In the genomic region with DNA sequence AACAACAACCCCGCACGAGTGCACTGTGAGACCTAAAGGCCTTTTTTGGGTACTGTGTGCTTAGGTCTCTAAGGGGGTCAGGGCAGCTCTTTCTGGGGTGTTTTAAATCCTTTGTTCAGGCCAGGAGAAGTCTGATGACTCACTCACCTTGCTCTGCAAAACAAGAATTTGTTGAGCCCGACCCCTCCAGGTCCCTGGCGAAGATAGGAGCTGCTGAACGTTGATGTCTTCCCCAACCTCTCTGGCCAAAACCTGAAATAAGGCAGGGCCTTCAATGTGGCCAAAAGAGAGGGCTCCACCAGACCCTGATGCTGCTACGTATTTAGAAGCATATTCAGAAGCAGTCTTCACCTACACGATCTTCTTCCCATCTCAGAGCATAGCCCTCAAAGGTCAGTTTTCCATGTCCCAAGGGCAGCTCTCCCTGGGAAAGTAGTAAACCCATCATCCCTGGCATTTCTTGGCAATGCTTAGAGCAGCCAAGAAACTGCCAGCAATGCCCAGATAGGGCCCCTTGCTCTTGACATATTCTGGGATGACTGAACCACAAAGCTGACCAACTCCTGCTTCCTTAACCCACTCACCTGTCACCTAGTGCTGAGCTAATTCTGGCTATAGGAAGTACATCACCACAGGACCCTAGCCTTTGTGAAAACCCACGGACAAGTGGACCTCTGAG, we compare ENCODE assay signal across 17 cellular contexts. TPM values are rescaled to one million over a fixed set of nuclear protein-coding genes. Genes with fewer than 3 reads are reported as not detected.
DNase-seq lines count a peak whose midpoint lies in the region; ATAC-seq and TF ChIP-seq lines count a peak whose summit lies in the region.
"Had no signal": no experiment of that assay in that cellular context is flagged by ENCODE, and none has a peak within 500 bp of the region (broad histone marks: within the 10 kb centered on the region; RNA-seq: fewer than 3 reads in every experiment).

No MANE protein-coding gene starts in this region.

- H3K4me1 Mint-ChIP-seq in activated CD4-positive, alpha-beta T cell treated with anti-CD3 and anti-CD28 coated beads, Interleukin-2, amount 10 ng/mL, durations not matched to agents 7 days and 5 days, result peaks cover 55% of the 10 kb centered on the region

- TF ChIP-seq POLR2A in upper lobe of left lung (IDR thresholded peaks at IDR 0.05), result no peak

- peak overlapping the region; percentile 31 for H3K27ac Mint-ChIP-seq in activated CD4-positive, alpha-beta T cell treated with anti-CD3 and anti-CD28 coated beads, Interleukin-2, amount 10 ng/mL, durations not matched to agents 7 days and 5 days
- H3K27ac Mint-ChIP-seq: activated CD8-positive, alpha-beta T cell treated with anti-CD3 and anti-CD28 coated beads, Interleukin-2, amount 10 ng/mL, durations not matched to agents 7 days and 5 days; T-helper 17 cell had no signal

- H3K27ac ChIP-seq in muscle layer of colon (ENCODE audit: low read depth, low read length) (peak overlapping the region; percentile 94), upper lobe of left lung (peak overlapping the region in 3 of 4 donors; percentile 2 to 72 (median 37)), WERI-Rb-1 (no peak overlapping the region)
- H3K27ac ChIP-seq: A549, GM23248, testis had no signal

- H3K9me3 Mint-ChIP-seq in activated CD4-positive, alpha-beta T cell treated with anti-CD3 and anti-CD28 coated beads, Interleukin-2, amount 10 ng/mL, durations not matched to agents 7 days and 5 days, result no peaks in the 10 kb centered on the region
- H3K9me3 Mint-ChIP-seq: activated naive CD4-positive, alpha-beta T cell treated with anti-CD3 and anti-CD28 coated beads, Interleukin-2, amount 50 U/mL, for 72 hours had no signal

- no peak for DNase-seq in activated CD4-positive, alpha-beta T cell treated with anti-CD3 and anti-CD28 coated beads, Interleukin-2, amount 10 ng/mL, durations not matched to agents 7 days and 5 days
- no peak for DNase-seq in activated CD4-positive, alpha-beta T cell treated with anti-CD3 and anti-CD28 coated beads, Interleukin-2, amount 50 U/mL, for 48 hours
- DNase-seq in fibroblast of peridontal ligament (ENCODE audit: extremely low read depth) (peak; percentile 12), upper lobe of left lung (no peak), GM13976 (ENCODE audit: low spot score) (no peak), NCI-H2107 treated with DMSO at 0.1 percent for 48 hours (lab: John Stamatoyannopoulos, UW; ENCODE audit: unreplicated experiment) (no peak), WERI-Rb-1 (no peak)
- DNase-seq: activated CD8-positive, alpha-beta T cell treated with anti-CD3 and anti-CD28 coated beads, Interleukin-2, amount 10 ng/mL, durations not matched to agents 7 days and 5 days; GM23248; MV-4-11; NCI-H345; T-helper 17 cell; testis had no signal

- H3K27me3 ChIP-seq in muscle layer of colon (ENCODE audit: control insufficient read depth in 1 of 2, insufficient read depth in 2 of 2, low read length in 2 of 2), result no peaks in the 10 kb centered on the region
- no peaks in the 10 kb centered on the region for H3K27me3 ChIP-seq in upper lobe of left lung
- H3K27me3 ChIP-seq in WERI-Rb-1 (ENCODE audit: insufficient read depth, low read depth, severe bottlenecking), result no peaks in the 10 kb centered on the region
- H3K27me3 ChIP-seq: testis had no signal

- no peaks in the 10 kb centered on the region for H3K27me3 Mint-ChIP-seq in activated CD4-positive, alpha-beta T cell treated with anti-CD3 and anti-CD28 coated beads, Interleukin-2, amount 10 ng/mL, durations not matched to agents 7 days and 5 days
- H3K27me3 Mint-ChIP-seq: T-helper 17 cell had no signal

- H3K4me1 ChIP-seq in muscle layer of colon (ENCODE audit: insufficient read depth, low read length) (peaks cover 65% of the 10 kb centered on the region), upper lobe of left lung (peaks cover 15 to 29% (median 17%) of the 10 kb centered on the region in 4 donors)
- H3K4me1 ChIP-seq: A549 had no signal

- peaks cover 2% of the 10 kb centered on the region for H3K36me3 Mint-ChIP-seq in activated CD4-positive, alpha-beta T cell treated with anti-CD3 and anti-CD28 coated beads, Interleukin-2, amount 10 ng/mL, durations not matched to agents 7 days and 5 days (ENCODE audit: low read depth)
- H3K36me3 Mint-ChIP-seq: activated naive CD4-positive, alpha-beta T cell treated with anti-CD3 and anti-CD28 coated beads, Interleukin-2, amount 50 U/mL, for 72 hours had no signal

- WGBS in upper lobe of left lung, 2 donors, result 79 to 80% methylated on average over 8 of the region's 8 CpGs

- no peak for ATAC-seq in upper lobe of left lung (ENCODE audit: low FRiP score in 2 of 2)
- ATAC-seq: A549; activated CD8-positive, alpha-beta T cell treated with anti-CD3 and anti-CD28 coated beads, Interleukin-2, amount 10 ng/mL, durations not matched to agents 7 days and 5 days; activated naive CD4-positive, alpha-beta T cell treated with anti-CD3 and anti-CD28 coated beads, Interleukin-2, amount 50 U/mL, for 72 hours; T-helper 17 cell had no signal

- H3K4me3 Mint-ChIP-seq in activated CD4-positive, alpha-beta T cell treated with anti-CD3 and anti-CD28 coated beads, Interleukin-2, amount 10 ng/mL, durations not matched to agents 7 days and 5 days, result no peak overlapping the region
- H3K4me3 Mint-ChIP-seq: activated CD8-positive, alpha-beta T cell treated with anti-CD3 and anti-CD28 coated beads, Interleukin-2, amount 10 ng/mL, durations not matched to agents 7 days and 5 days; T-helper 17 cell had no signal

- CTCF ChIA-PET in activated CD4-positive, alpha-beta T cell treated with anti-CD3 and anti-CD28 coated beads, Interleukin-2, amount 10 ng/mL, durations not matched to agents 7 days and 5 days (lab: Charles Lee), result interaction anchor here (0.6 to 4.2 kb wide), 10 partner anchors 9 to 244 kb away, joined by 3 to 28 read pairs (median 3); partner anchors contain the start of gene VIPR1

- H3K4me3 ChIP-seq in muscle layer of colon (ENCODE audit: low read depth in 1 of 2, low read length in 2 of 2) (peak overlapping the region in 1 of 2 donors; percentile 13), upper lobe of left lung (no peak overlapping the region), WERI-Rb-1 (ENCODE audit: low read depth, low read length) (no peak overlapping the region)
- H3K4me3 ChIP-seq: A549, GM23248, testis had no signal

- no peak overlapping the region for H3K9ac ChIP-seq in muscle layer of colon (ENCODE audit: low read length)
- H3K9ac ChIP-seq: GM23248 had no signal

- no peaks in the 10 kb centered on the region for H3K9me3 ChIP-seq in muscle layer of colon (ENCODE audit: low read length)
- no peaks in the 10 kb centered on the region for H3K9me3 ChIP-seq in upper lobe of left lung
- no peaks in the 10 kb centered on the region for H3K9me3 ChIP-seq in WERI-Rb-1 (ENCODE audit: severe bottlenecking)
- H3K9me3 ChIP-seq: A549, testis had no signal

- no peaks in the 10 kb centered on the region for H3K36me3 ChIP-seq in muscle layer of colon (ENCODE audit: insufficient read depth, low read length)
- no peaks in the 10 kb centered on the region for H3K36me3 ChIP-seq in upper lobe of left lung
- H3K36me3 ChIP-seq in WERI-Rb-1, result no peaks in the 10 kb centered on the region

- TF ChIP-seq EP300 in upper lobe of left lung (IDR thresholded peaks at IDR 0.05), result no peak

- POLR2A ChIA-PET in activated CD4-positive, alpha-beta T cell treated with anti-CD3 and anti-CD28 coated beads, Interleukin-2, amount 10 ng/mL, durations not matched to agents 7 days and 5 days (lab: Charles Lee), result interaction anchor here (0.6 kb wide), 1 partner anchor 12 kb away, joined by 11 read pairs; no protein-coding TSS in a partner anchor

- in situ Hi-C loops in GM13976 (cut with MboI; ENCODE audit: low sequenced_read_pairs, unreplicated experiment), result no loop called here

- no peak for TF ChIP-seq CTCF in upper lobe of left lung (IDR thresholded peaks at IDR 0.05)
- no peak for TF ChIP-seq CTCF in GM13976 (IDR thresholded peaks at IDR 0.05; ENCODE audit: borderline replicate concordance, control extremely low read depth, extremely low read depth, insufficient read depth, missing control alignments)
- no peak for TF ChIP-seq CTCF in WERI-Rb-1 (IDR thresholded peaks at IDR 0.05; ENCODE audit: low read depth, low read length)

RNA-seq across cellular contexts. Expression of gene CCDC13, which starts 27.1 kb away (rescaled TPM):
- total RNA-seq in activated CD4-positive, alpha-beta T cell treated with anti-CD3 and anti-CD28 coated beads, Interleukin-2, amount 10 ng/mL, durations not matched to agents 7 days and 5 days, result under 1 TPM; 0.60 to 0.65 TPM
- total RNA-seq in upper lobe of left lung, result 10 to 100 TPM in 1 of 6 donors, 1 to 10 TPM in 5; 2.1 to 12.8 (median 3.0) TPM

RNA-seq across cellular contexts. Expression of gene HHATL, which starts 43.3 kb away (rescaled TPM):
- not detected for total RNA-seq in activated CD4-positive, alpha-beta T cell treated with anti-CD3 and anti-CD28 coated beads, Interleukin-2, amount 10 ng/mL, durations not matched to agents 7 days and 5 days
- total RNA-seq in upper lobe of left lung, result 1 to 10 TPM in 2 of 6 donors, under 1 TPM in 2, not detected in 2; 0.71 to 1.6 (median 0.98) TPM
- total RNA-seq: activated CD8-positive, alpha-beta T cell treated with anti-CD3 and anti-CD28 coated beads, Interleukin-2, amount 10 ng/mL, durations not matched to agents 7 days and 5 days; activated naive CD4-positive, alpha-beta T cell treated with anti-CD3 and anti-CD28 coated beads, Interleukin-2, amount 50 U/mL, for 72 hours; GM23248; pulmonary artery endothelial cell; T-helper 17 cell had no signal

RNA-seq across cellular contexts. Expression of gene HIGD1A, which starts 58.4 kb away (rescaled TPM):
- 10 to 100 TPM; 51.6 to 72.1 TPM for total RNA-seq in activated CD4-positive, alpha-beta T cell treated with anti-CD3 and anti-CD28 coated beads, Interleukin-2, amount 10 ng/mL, durations not matched to agents 7 days and 5 days
- 100 to 1,000 TPM in 2 of 6 donors, 10 to 100 TPM in 4; 26.2 to 108 (median 73.3) TPM for total RNA-seq in upper lobe of left lung
